In genomic region chr12:14770495-14771313, GRCh38 we compare ENCODE assay signal across 8 cellular contexts. TPM values are rescaled to one million over a fixed set of nuclear protein-coding genes. Genes with fewer than 3 reads are reported as not detected.
A peak's percentile ranks its signal among the peaks of the same experiment; 100 is the strongest.
DNase-seq lines count a peak whose midpoint lies in the region; ATAC-seq, FAIRE-seq and TF ChIP-seq lines count a peak whose summit lies in the region.

No MANE protein-coding gene starts in this region.

- peak overlapping the region; percentile 96 to 99 for H3K9ac ChIP-seq in kidney (ENCODE audit: low read length in 2 of 2)

- H3K36me3 ChIP-seq in ACC112 (ENCODE audit: insufficient read depth, low read length): no peaks in the 10 kb centered on the region
- H3K36me3 ChIP-seq in kidney (ENCODE audit: control insufficient read depth in 1 of 2, insufficient read depth in 2 of 2, low read length in 2 of 2): no peaks in the 10 kb centered on the region

- peak overlapping the region; percentile 98 for H3K4me3 ChIP-seq in ACC112 (ENCODE audit: low read depth, low read length)
- peak overlapping the region; percentile 81 to 98 for H3K4me3 ChIP-seq in kidney (ENCODE audit: low read length in 2 of 2)

- peaks cover 42% of the 10 kb centered on the region for H3K79me2 ChIP-seq in ACC112 (ENCODE audit: control insufficient read depth, insufficient read depth, low read length, unreplicated experiment)

- peak; percentile 80 for FAIRE-seq in kidney (lab: Jason Lieb, UNC)

- peak; percentile 33 for ATAC-seq in GM18873 (IDR thresholded peaks at IDR 0.05; ENCODE audit: low FRiP score, unreplicated experiment)
- ATAC-seq in HG03159 (IDR thresholded peaks at IDR 0.05; ENCODE audit: unreplicated experiment): peak; percentile 29
- ATAC-seq in activated CD4-positive, CD25-positive, alpha-beta regulatory T cell treated with anti-CD3 and anti-CD28 coated beads, Interleukin-2, amount 50 U/mL, for 24 hours: peak; percentile 18 to 28

- no peaks in the 10 kb centered on the region for H3K27me3 ChIP-seq in ACC112 (ENCODE audit: insufficient read depth, low read length)

- H3K4me1 ChIP-seq in ACC112 (ENCODE audit: control insufficient read depth, insufficient read depth, low read length, unreplicated experiment) (peaks cover 3% of the 10 kb centered on the region), kidney (ENCODE audit: control insufficient read depth in 1 of 2, insufficient read depth in 1 of 2, low read depth in 1 of 2, low read length in 2 of 2) (peaks cover 3 to 6% of the 10 kb centered on the region in 2 donors)

- intact Hi-C loops in kidney (cut with DNase I): no loop called here

- TF ChIP-seq CTCF in kidney (IDR thresholded peaks at IDR 0.05; ENCODE audit: borderline replicate concordance, extremely low read depth, insufficient read depth): no peak

- H2AFZ ChIP-seq in ACC112 (ENCODE audit: low read length, unreplicated experiment): peak overlapping the region; percentile 67

- H3K27ac ChIP-seq in ACC112 (ENCODE audit: low read depth, low read length): peak overlapping the region; percentile 85
- H3K27ac ChIP-seq in kidney (ENCODE audit: low read depth in 2 of 2, low read length in 2 of 2): peak overlapping the region; percentile 96 to 98

- DNase-seq in NCI-H345 (lab: John Stamatoyannopoulos, UW): peak; percentile 96
- peak; percentile 86 for DNase-seq in cerebellum (ENCODE audit: low spot score)
- peak; percentile 96 for DNase-seq in kidney
- DNase-seq in stimulated activated CD4-positive, alpha-beta T cell treated with anti-CD3 and anti-CD28 coated beads, Interleukin-15, amount 100 ng/mL, for 1 hour (ENCODE audit: low read depth in 1 of 2, low spot score in 1 of 2): peak; percentile 77 to 87

- peaks cover 0 to under 1% of the 10 kb centered on the region in 2 donors for H3K9me3 ChIP-seq in kidney (ENCODE audit: control insufficient read depth in 1 of 2, low read length in 2 of 2)

RNA-seq across cellular contexts. Expression of gene WBP11, which starts 32.6 kb away (rescaled TPM):
- total RNA-seq in cerebellum (26.2 TPM), kidney (55.5 TPM)
- 17.6 TPM for polyA plus RNA-seq in kidney (ENCODE audit: insufficient read depth, low read depth, low replicate concordance)

RNA-seq across cellular contexts. Expression of gene C12orf60, which starts 32.8 kb away (rescaled TPM):
- total RNA-seq in cerebellum (4.4 TPM), kidney (2.0 TPM)
- 4.5 TPM for polyA plus RNA-seq in kidney (ENCODE audit: insufficient read depth, low read depth, low replicate concordance)

RNA-seq across cellular contexts. Expression of gene SMCO3, which starts 43.3 kb away (rescaled TPM):
- total RNA-seq in cerebellum: not detected
- 0.76 TPM for total RNA-seq in kidney
- 10.9 TPM for polyA plus RNA-seq in kidney (ENCODE audit: insufficient read depth, low read depth, low replicate concordance)

Comparison
In these comparisons a context has a peak if more than half of its experiments do, and no peak if none do; other contexts are left out.
1. Peak in every context shown above with its lines: DNase-seq, ATAC-seq, H3K4me3 ChIP-seq and H3K27ac ChIP-seq.